ENCODE assay signal across 28 cellular contexts in genomic region chr18:6341303-6341702, GRCh38.
"Had no signal": no experiment of that assay in that cellular context is flagged by ENCODE, and none has a peak within 500 bp of the region (broad histone marks: within the 10 kb centered on the region; RNA-seq: fewer than 3 reads in every experiment).

No MANE protein-coding gene starts in this region.

- H3K27me3 ChIP-seq: colonic mucosa, dorsolateral prefrontal cortex, esophagus muscularis mucosa, esophagus squamous epithelium, foreskin keratinocyte, gastrocnemius medialis, gastroesophageal sphincter, heart left ventricle, heart right ventricle had no signal

- H3K4me1 ChIP-seq: colonic mucosa, esophagus muscularis mucosa, esophagus squamous epithelium, foreskin keratinocyte, gastrocnemius medialis, gastroesophageal sphincter, heart left ventricle, heart right ventricle had no signal

- FAIRE-seq: colon, endometrium, endothelial cell of umbilical vein, frontal cortex had no signal

- H3K4me3 ChIP-seq: colonic mucosa, coronary artery, dorsolateral prefrontal cortex, esophagus muscularis mucosa, esophagus squamous epithelium, gastrocnemius medialis, gastroesophageal sphincter, heart left ventricle, heart right ventricle had no signal

- H3K27ac ChIP-seq: colonic mucosa, coronary artery, dorsolateral prefrontal cortex, epithelial cell of prostate, esophagus muscularis mucosa, esophagus squamous epithelium, foreskin keratinocyte, gastrocnemius medialis, gastroesophageal sphincter, heart left ventricle, heart right ventricle had no signal

- ATAC-seq: effector memory CD8-positive, alpha-beta T cell; esophagus mucosa; foreskin keratinocyte; gastrocnemius medialis; gastroesophageal sphincter; heart left ventricle; heart right ventricle had no signal

- H3K9me3 ChIP-seq: colonic mucosa had no signal

- DNase-seq: colonic mucosa; cortex of kidney; dermis blood vessel endothelial cell; dorsolateral prefrontal cortex; effector CD4-positive, alpha-beta T cell; effector CD8-positive, alpha-beta T cell; effector memory CD4-positive, alpha-beta T cell; effector memory CD8-positive, alpha-beta T cell; endodermal cell; erythroblast; esophagus squamous epithelium; foreskin fibroblast; foreskin keratinocyte; foreskin melanocyte; gastrocnemius medialis; glutamatergic neuron; head of caudate nucleus; heart left ventricle; heart right ventricle had no signal

- H3K36me3 ChIP-seq: colonic mucosa, esophagus muscularis mucosa, esophagus squamous epithelium, gastrocnemius medialis, gastroesophageal sphincter, heart left ventricle, heart right ventricle had no signal
